In the genomic region with DNA sequence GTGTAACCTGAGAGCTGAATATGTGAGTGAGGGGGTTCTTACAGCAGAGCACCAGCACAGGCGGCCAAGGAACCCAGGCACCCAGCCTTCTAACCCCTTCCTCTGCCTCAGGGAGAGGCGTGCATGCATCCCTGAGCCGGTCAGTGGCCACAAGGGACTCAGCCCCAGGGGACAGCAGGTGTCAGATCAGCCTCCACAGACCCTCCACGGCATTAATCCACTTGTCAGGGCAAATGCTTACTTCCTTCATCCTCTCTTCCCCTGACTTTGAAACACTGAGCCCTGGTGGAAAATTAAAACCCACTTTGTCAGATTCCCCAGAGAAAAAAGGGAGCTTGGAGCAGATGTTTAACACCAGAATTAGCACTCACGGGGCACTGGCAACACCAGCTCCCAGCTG, we compare ENCODE assay signal across 19 cellular contexts.
"Had no signal": no experiment of that assay in that cellular context is flagged by ENCODE, and none has a peak within 500 bp of the region (broad histone marks: within the 10 kb centered on the region; RNA-seq: fewer than 3 reads in every experiment).

No MANE protein-coding gene starts in this region.

- H3K27ac Mint-ChIP-seq: activated CD4-positive, alpha-beta memory T cell treated with anti-CD3 and anti-CD28 coated beads for 36 hours; activated CD8-positive, alpha-beta memory T cell treated with anti-CD3 and anti-CD28 coated beads, Interleukin-2, amount 10 ng/mL, durations not matched to agents 7 days and 5 days; activated naive CD8-positive, alpha-beta T cell treated with anti-CD3 and anti-CD28 coated beads for 36 hours; nephron; stimulated activated naive CD8-positive, alpha-beta T cell treated with anti-CD3 and anti-CD28 coated beads, Interleukin-15, Interleukin-2, amounts not matched to agents 100 ng/mL and 50 ng/mL, for 24 hours had no signal

- H3K4me3 Mint-ChIP-seq: activated CD4-positive, alpha-beta memory T cell treated with anti-CD3 and anti-CD28 coated beads for 36 hours; activated CD8-positive, alpha-beta memory T cell treated with anti-CD3 and anti-CD28 coated beads, Interleukin-2, amount 10 ng/mL, durations not matched to agents 7 days and 5 days; activated naive CD8-positive, alpha-beta T cell treated with anti-CD3 and anti-CD28 coated beads for 36 hours; nephron; stimulated activated naive CD8-positive, alpha-beta T cell treated with anti-CD3 and anti-CD28 coated beads, Interleukin-15, Interleukin-2, amounts not matched to agents 100 ng/mL and 50 ng/mL, for 24 hours had no signal

- H3K36me3 ChIP-seq: gastrocnemius medialis, heart left ventricle, suprapubic skin, transverse colon, vagina had no signal

- H3K27me3 ChIP-seq: gastrocnemius medialis, heart left ventricle, suprapubic skin, vagina had no signal

- DNase-seq: activated CD4-positive, alpha-beta memory T cell treated with anti-CD3 and anti-CD28 coated beads for 36 hours; activated CD8-positive, alpha-beta memory T cell treated with anti-CD3 and anti-CD28 coated beads, Interleukin-2, amount 10 ng/mL, durations not matched to agents 7 days and 5 days; activated naive CD4-positive, alpha-beta T cell; activated naive CD8-positive, alpha-beta T cell treated with anti-CD3 and anti-CD28 coated beads for 36 hours; amniotic stem cell; effector CD8-positive, alpha-beta T cell; gastrocnemius medialis; heart left ventricle; kidney; mammary epithelial cell; midbrain; nucleus accumbens; stimulated activated CD4-positive, alpha-beta T cell treated with anti-CD3 and anti-CD28 coated beads, Interleukin-2, amount 100 ng/mL, for 24 hours; transverse colon had no signal

- H3K27me3 Mint-ChIP-seq: activated naive CD8-positive, alpha-beta T cell treated with anti-CD3 and anti-CD28 coated beads for 36 hours had no signal

- H3K36me3 Mint-ChIP-seq: activated CD4-positive, alpha-beta memory T cell treated with anti-CD3 and anti-CD28 coated beads for 36 hours; activated CD8-positive, alpha-beta memory T cell treated with anti-CD3 and anti-CD28 coated beads, Interleukin-2, amount 10 ng/mL, durations not matched to agents 7 days and 5 days; activated naive CD8-positive, alpha-beta T cell treated with anti-CD3 and anti-CD28 coated beads for 36 hours had no signal

- H3K4me1 ChIP-seq: gastrocnemius medialis, suprapubic skin, transverse colon, vagina had no signal

- H3K9me3 ChIP-seq: gastrocnemius medialis, heart left ventricle, suprapubic skin, transverse colon, vagina had no signal

- H3K9me3 Mint-ChIP-seq: activated CD4-positive, alpha-beta memory T cell treated with anti-CD3 and anti-CD28 coated beads for 36 hours; nephron had no signal

- H3K4me3 ChIP-seq: gastrocnemius medialis, heart left ventricle, suprapubic skin, transverse colon, vagina had no signal

- H3K27ac ChIP-seq: gastrocnemius medialis, heart left ventricle, suprapubic skin, transverse colon, vagina, VCaP had no signal

- H3K4me1 Mint-ChIP-seq: activated CD8-positive, alpha-beta memory T cell treated with anti-CD3 and anti-CD28 coated beads, Interleukin-2, amount 10 ng/mL, durations not matched to agents 7 days and 5 days; activated naive CD8-positive, alpha-beta T cell treated with anti-CD3 and anti-CD28 coated beads for 36 hours had no signal
